In the genomic region with DNA sequence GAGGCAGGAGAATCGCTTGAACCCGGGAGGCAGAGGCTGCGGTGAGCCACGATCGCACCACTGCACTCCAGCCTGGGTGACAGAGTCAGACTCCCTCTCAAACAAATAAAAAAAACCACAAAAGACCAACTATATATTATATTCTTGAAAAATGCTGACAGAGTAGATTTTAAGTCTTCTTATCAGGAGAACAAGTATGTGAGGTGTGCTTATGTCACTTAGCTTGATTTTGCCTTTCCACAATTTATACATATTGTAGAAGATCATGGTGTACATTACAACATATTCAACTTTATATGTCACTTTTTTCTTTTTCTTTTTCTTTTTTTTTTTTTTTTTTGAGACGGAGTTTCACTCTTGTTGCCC, we compare ENCODE assay signal across 27 cellular contexts.
"Had no signal": no experiment of that assay in that cellular context is flagged by ENCODE, and none has a peak within 500 bp of the region (broad histone marks: within the 10 kb centered on the region; RNA-seq: fewer than 3 reads in every experiment).

No MANE protein-coding gene starts in this region.

- H3K27ac ChIP-seq: neural progenitor cell, ovary, parathyroid adenoma, psoas muscle, skin epidermis, spleen, suprapubic skin, testis, tibial artery, transverse colon, upper lobe of right lung, uterus had no signal

- H3K27me3 ChIP-seq: neural progenitor cell, ovary, suprapubic skin, testis, upper lobe of right lung, uterus had no signal

- H3K9ac ChIP-seq: neural progenitor cell, parathyroid adenoma had no signal

- H3K4me2 ChIP-seq: neural progenitor cell, smooth muscle cell had no signal

- H3K4me3 ChIP-seq: neural progenitor cell, ovary, psoas muscle, skin epidermis, smooth muscle cell, spleen, suprapubic skin, testis, tibial artery, transverse colon, upper lobe of right lung, uterus had no signal

- ATAC-seq: natural killer cell; psoas muscle; right cardiac atrium; sciatic nerve; stimulated activated memory B cell treated with anti-CD40 and anti-IgM and Interleukin-4, amounts not matched to agents 10 μg/mL and 1 μg/mL and 100 μg/mL, for 72 hours; stimulated activated naive CD8-positive, alpha-beta T cell treated with anti-CD3 and anti-CD28 coated beads, Interleukin-15, amount 100 ng/mL, for 72 hours; stimulated activated naive CD8-positive, alpha-beta T cell treated with anti-CD3 and anti-CD28 coated beads, Interleukin-15, Interleukin-2, amounts not matched to agents 100 U/mL and 50 U/mL, for 24 hours; upper lobe of right lung had no signal

- H3K4me1 ChIP-seq: neural progenitor cell, parathyroid adenoma, psoas muscle, spleen, suprapubic skin, testis, tibial artery, transverse colon, upper lobe of right lung, uterus had no signal

- H3K79me2 ChIP-seq: parathyroid adenoma had no signal

- H2AFZ ChIP-seq: neural progenitor cell, parathyroid adenoma had no signal

- H3K36me3 ChIP-seq: neural progenitor cell, ovary, spleen, suprapubic skin, tibial artery, transverse colon, upper lobe of right lung, uterus had no signal

- H3K9me3 ChIP-seq: ovary, psoas muscle, spleen, suprapubic skin, testis, tibial artery, transverse colon, upper lobe of right lung, uterus had no signal

- DNase-seq: natural killer cell; occipital lobe; ovary; psoas muscle; right cardiac atrium; spleen; stimulated activated CD4-positive, alpha-beta T cell treated with anti-CD3 and anti-CD28 coated beads, Interleukin-12 subunit alpha, Interleukin-12 subunit beta, amount 100 ng/mL, for 4 hours; stimulated activated CD4-positive, alpha-beta T cell treated with anti-CD3 and anti-CD28 coated beads, Interleukin-1b, Interleukin-23, amount 100 ng/mL, for 48 hours; stimulated activated CD4-positive, alpha-beta T cell treated with anti-CD3 and anti-CD28 coated beads, Interleukin-4, amount 100 ng/mL, for 1 hour; stimulated activated CD4-positive, alpha-beta T cell treated with anti-CD3 and anti-CD28 coated beads, Interleukin-4, amount 100 ng/mL, for 4 hours; stimulated activated CD8-positive, alpha-beta memory T cell treated with anti-CD3 and anti-CD28 coated beads, Interleukin-4, amount 100 ng/mL, for 48 hours; stimulated activated naive CD4-positive, alpha-beta T cell; stimulated activated naive CD8-positive, alpha-beta T cell treated with anti-CD3 and anti-CD28 coated beads, Interleukin-15, amount 100 ng/mL, for 72 hours; stimulated activated naive CD8-positive, alpha-beta T cell treated with anti-CD3 and anti-CD28 coated beads, Interleukin-15, Interleukin-2, amounts not matched to agents 100 U/mL and 50 U/mL, for 24 hours; substantia nigra; testis; tibial artery; transverse colon; upper lobe of right lung; uterus had no signal
